ENCODE assay signal across 1 cellular context in the genomic region with DNA sequence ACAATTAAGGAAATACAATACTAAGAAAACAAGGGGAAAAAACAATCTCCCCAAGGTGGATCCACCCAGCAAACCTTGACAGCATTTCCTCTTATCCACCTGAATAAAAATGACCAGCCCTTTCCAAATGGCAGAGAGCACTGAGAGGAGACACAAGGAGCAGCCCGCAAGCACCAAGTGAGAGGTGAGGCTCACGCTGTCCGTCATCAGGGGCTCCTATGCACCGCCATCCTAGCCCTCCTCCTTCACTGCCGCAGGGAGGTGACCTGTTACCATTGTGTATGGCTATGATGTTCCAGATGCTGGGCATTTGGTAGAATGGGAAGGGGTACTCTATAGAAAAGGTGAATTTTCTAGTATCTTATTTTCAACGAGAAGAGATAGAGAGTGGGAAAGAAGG.
TF ChIP-seq lines count a peak whose summit lies in the region.

No MANE protein-coding gene starts in this region.

TF ChIP-seq in GM23338, 12 proteins besides CTCF, POLR2A, EP300 and RAD21:
- TF ChIP-seq ZNF331 (CRISPR knock-in tag; IDR thresholded peaks at IDR 0.05; ENCODE audit: low read depth) (no peak), EZH2 (IDR thresholded peaks at IDR 0.05; ENCODE audit: low read depth, unreplicated experiment) (no peak), ZNF114 (CRISPR knock-in tag; IDR thresholded peaks at IDR 0.05) (no peak), CREB1 (CRISPR knock-in tag; IDR thresholded peaks at IDR 0.05; ENCODE audit: low read depth) (no peak), POLR2AphosphoS5 (IDR thresholded peaks at IDR 0.05; ENCODE audit: low read depth) (no peak)
TF ChIP-seq in GM23338: peak in this region for 0.
